ENCODE assay signal across 15 cellular contexts in the genomic region with DNA sequence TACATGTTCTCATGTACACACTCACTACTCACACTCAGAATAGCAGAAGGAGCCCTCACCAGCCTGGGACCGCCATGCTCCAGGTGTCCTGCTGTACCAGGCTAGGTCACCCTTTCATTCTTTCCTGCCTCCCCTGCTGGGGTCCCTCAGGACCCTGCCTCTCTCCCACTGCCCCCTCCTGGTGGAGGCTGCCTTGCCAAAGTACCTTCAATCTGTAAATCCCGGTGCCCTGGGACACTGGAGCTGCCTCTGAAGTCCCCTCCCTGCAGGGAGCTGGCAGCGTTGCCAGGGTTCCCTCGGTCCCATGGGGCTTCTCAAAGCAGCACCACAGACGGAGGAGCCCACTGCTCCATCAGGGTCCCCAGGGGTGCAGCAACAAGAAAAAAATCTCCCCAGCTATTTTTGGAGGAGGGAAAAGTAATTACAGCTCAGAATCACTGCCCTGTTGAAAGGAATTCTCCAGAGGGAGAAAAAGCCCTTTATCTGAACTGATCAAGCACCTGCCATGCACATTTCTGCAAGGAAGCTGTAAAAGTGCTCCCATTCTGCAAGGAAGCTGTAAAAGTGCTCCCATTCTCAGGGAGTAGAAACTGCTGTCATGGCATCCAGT.
DNase-seq lines count a peak whose midpoint lies in the region; ATAC-seq and TF ChIP-seq lines count a peak whose summit lies in the region.
"Had no signal": no experiment of that assay in that cellular context is flagged by ENCODE, and none has a peak within 500 bp of the region (broad histone marks: within the 10 kb centered on the region; RNA-seq: fewer than 3 reads in every experiment).

No MANE protein-coding gene starts in this region.

- TF ChIP-seq CTCF in vagina (IDR thresholded peaks at IDR 0.05) (no peak), GM23338 (conservative IDR thresholded peaks at IDR 0.05; ENCODE audit: low read depth in 2 of 2) (no peak), upper lobe of right lung (IDR thresholded peaks at IDR 0.05) (no peak)

- H3K9me3 Mint-ChIP-seq in activated CD4-positive, alpha-beta T cell treated with anti-CD3 and anti-CD28 coated beads, Interleukin-2, amount 10 ng/mL, durations not matched to agents 24 days and 14 days, result peaks cover 28% of the 10 kb centered on the region
- H3K9me3 Mint-ChIP-seq in GM23338, result peaks cover 95% of the 10 kb centered on the region

- no peak overlapping the region for H3K27ac Mint-ChIP-seq in activated CD4-positive, alpha-beta T cell treated with anti-CD3 and anti-CD28 coated beads, Interleukin-2, amount 10 ng/mL, durations not matched to agents 24 days and 14 days
- no peak overlapping the region for H3K27ac Mint-ChIP-seq in GM23338

- H3K9me2 ChIP-seq in GM23338 (ENCODE audit: insufficient read depth), result no peaks in the 10 kb centered on the region

- ATAC-seq in GM23338 (no peak), GM21723 (IDR thresholded peaks at IDR 0.05; ENCODE audit: unreplicated experiment) (no peak), upper lobe of right lung (no peak)

- H3K36me3 ChIP-seq in vagina (no peaks in the 10 kb centered on the region), GM23338 (ENCODE audit: insufficient read depth) (no peaks in the 10 kb centered on the region), upper lobe of right lung (no peaks in the 10 kb centered on the region)
- H3K36me3 ChIP-seq: SJCRH30 had no signal

- TF ChIP-seq POLR2A in vagina (IDR thresholded peaks at IDR 0.05), result no peak

- H3K9me3 ChIP-seq in vagina (no peaks in the 10 kb centered on the region), upper lobe of right lung (no peaks in the 10 kb centered on the region)
- H3K9me3 ChIP-seq: SJCRH30 had no signal

- H3K4me1 ChIP-seq in vagina (no peaks in the 10 kb centered on the region), GM23338 (ENCODE audit: insufficient read depth) (no peaks in the 10 kb centered on the region), upper lobe of right lung (no peaks in the 10 kb centered on the region)
- H3K4me1 ChIP-seq: Caco-2, SJCRH30 had no signal

- no peak overlapping the region for H3K4me3 Mint-ChIP-seq in activated CD4-positive, alpha-beta T cell treated with anti-CD3 and anti-CD28 coated beads, Interleukin-2, amount 10 ng/mL, durations not matched to agents 24 days and 14 days
- H3K4me3 Mint-ChIP-seq in GM23338, result no peak overlapping the region

- H3K4me1 Mint-ChIP-seq in activated CD4-positive, alpha-beta T cell treated with anti-CD3 and anti-CD28 coated beads, Interleukin-2, amount 10 ng/mL, durations not matched to agents 24 days and 14 days, result no peaks in the 10 kb centered on the region
- H3K4me1 Mint-ChIP-seq in GM23338, result no peaks in the 10 kb centered on the region

- H2AFZ ChIP-seq in GM23338, result no peak overlapping the region

- no peak overlapping the region for H3K4me3 ChIP-seq in vagina
- no peak overlapping the region for H3K4me3 ChIP-seq in GM23338
- H3K4me3 ChIP-seq in upper lobe of right lung, result no peak overlapping the region
- H3K4me3 ChIP-seq: SJCRH30 had no signal

- DNase-seq in activated CD4-positive, alpha-beta T cell treated with anti-CD3 and anti-CD28 coated beads, Interleukin-2, amount 10 ng/mL, durations not matched to agents 24 days and 14 days, result peak; percentile 13
- no peak for DNase-seq in activated CD4-positive, alpha-beta T cell treated with anti-CD3 and anti-CD28 coated beads for 1 hour
- DNase-seq in NCI-H69 (lab: John Stamatoyannopoulos, UW) (peak; percentile 37), mucosa of gallbladder (ENCODE audit: low spot score) (peak; percentile 0), vagina (ENCODE audit: extremely low spot score in 2 of 2) (peak; percentile 52 to 55), GM23338 (ENCODE audit: low spot score) (no peak), upper lobe of right lung (no peak)
- DNase-seq: Caco-2, MV-4-11, NCI-H1417 treated with DMSO at 0.1 percent for 48 hours, NCI-H524 treated with DMSO at 0.1 percent for 48 hours, OCI-M1, RPMI8226, SJCRH30 had no signal

- no peak overlapping the region for H3K4me2 ChIP-seq in GM23338

- H4K20me1 ChIP-seq in GM23338 (replicated peaks; ENCODE audit: insufficient read depth), result no peaks in the 10 kb centered on the region

- peaks cover 18% of the 10 kb centered on the region for H3K36me3 Mint-ChIP-seq in activated CD4-positive, alpha-beta T cell treated with anti-CD3 and anti-CD28 coated beads, Interleukin-2, amount 10 ng/mL, durations not matched to agents 24 days and 14 days (ENCODE audit: low read depth)
- peaks cover 66% of the 10 kb centered on the region for H3K36me3 Mint-ChIP-seq in GM23338 (ENCODE audit: low read depth)

- peaks cover 11% of the 10 kb centered on the region for H3F3A ChIP-seq in GM23338 (replicated peaks; ENCODE audit: low read depth)

- peaks cover 4% of the 10 kb centered on the region for H3K27me3 ChIP-seq in vagina
- H3K27me3 ChIP-seq in GM23338 (ENCODE audit: insufficient read depth), result no peaks in the 10 kb centered on the region
- H3K27me3 ChIP-seq in upper lobe of right lung, result peaks cover 9% of the 10 kb centered on the region
- H3K27me3 ChIP-seq: SJCRH30 had no signal

- intact Hi-C loops in activated CD4-positive, alpha-beta T cell treated with anti-CD3 and anti-CD28 coated beads, Interleukin-2, amount 10 ng/mL, durations not matched to agents 24 days and 14 days (cut with micrococcal nuclease), result no loop called here
- intact Hi-C loops in vagina (cut with DNase I) (no loop called here), upper lobe of right lung (cut with DNase I) (no loop called here)

- no peaks in the 10 kb centered on the region for H3K27me3 Mint-ChIP-seq in activated CD4-positive, alpha-beta T cell treated with anti-CD3 and anti-CD28 coated beads, Interleukin-2, amount 10 ng/mL, durations not matched to agents 24 days and 14 days
- peaks cover 13% of the 10 kb centered on the region for H3K27me3 Mint-ChIP-seq in GM23338 (ENCODE audit: insufficient read depth, low read depth, poor library complexity)

- H3K79me2 ChIP-seq in GM23338 (replicated peaks; ENCODE audit: insufficient read depth), result no peaks in the 10 kb centered on the region

- H3K27ac ChIP-seq in vagina (no peak overlapping the region), GM23338 (ENCODE audit: low read depth) (no peak overlapping the region), upper lobe of right lung (no peak overlapping the region)
- H3K27ac ChIP-seq: SJCRH30 had no signal

TF ChIP-seq in GM23338, 12 proteins besides CTCF, POLR2A, EP300 and RAD21:
- TF ChIP-seq ZNF114 (CRISPR knock-in tag; IDR thresholded peaks at IDR 0.05) (no peak), JUNB (IDR thresholded peaks at IDR 0.05; ENCODE audit: unreplicated experiment) (no peak), ZNF331 (CRISPR knock-in tag; IDR thresholded peaks at IDR 0.05; ENCODE audit: low read depth) (no peak), STAT1 (IDR thresholded peaks at IDR 0.05; ENCODE audit: unreplicated experiment) (no peak)
- TF ChIP-seq, protein P1, sequence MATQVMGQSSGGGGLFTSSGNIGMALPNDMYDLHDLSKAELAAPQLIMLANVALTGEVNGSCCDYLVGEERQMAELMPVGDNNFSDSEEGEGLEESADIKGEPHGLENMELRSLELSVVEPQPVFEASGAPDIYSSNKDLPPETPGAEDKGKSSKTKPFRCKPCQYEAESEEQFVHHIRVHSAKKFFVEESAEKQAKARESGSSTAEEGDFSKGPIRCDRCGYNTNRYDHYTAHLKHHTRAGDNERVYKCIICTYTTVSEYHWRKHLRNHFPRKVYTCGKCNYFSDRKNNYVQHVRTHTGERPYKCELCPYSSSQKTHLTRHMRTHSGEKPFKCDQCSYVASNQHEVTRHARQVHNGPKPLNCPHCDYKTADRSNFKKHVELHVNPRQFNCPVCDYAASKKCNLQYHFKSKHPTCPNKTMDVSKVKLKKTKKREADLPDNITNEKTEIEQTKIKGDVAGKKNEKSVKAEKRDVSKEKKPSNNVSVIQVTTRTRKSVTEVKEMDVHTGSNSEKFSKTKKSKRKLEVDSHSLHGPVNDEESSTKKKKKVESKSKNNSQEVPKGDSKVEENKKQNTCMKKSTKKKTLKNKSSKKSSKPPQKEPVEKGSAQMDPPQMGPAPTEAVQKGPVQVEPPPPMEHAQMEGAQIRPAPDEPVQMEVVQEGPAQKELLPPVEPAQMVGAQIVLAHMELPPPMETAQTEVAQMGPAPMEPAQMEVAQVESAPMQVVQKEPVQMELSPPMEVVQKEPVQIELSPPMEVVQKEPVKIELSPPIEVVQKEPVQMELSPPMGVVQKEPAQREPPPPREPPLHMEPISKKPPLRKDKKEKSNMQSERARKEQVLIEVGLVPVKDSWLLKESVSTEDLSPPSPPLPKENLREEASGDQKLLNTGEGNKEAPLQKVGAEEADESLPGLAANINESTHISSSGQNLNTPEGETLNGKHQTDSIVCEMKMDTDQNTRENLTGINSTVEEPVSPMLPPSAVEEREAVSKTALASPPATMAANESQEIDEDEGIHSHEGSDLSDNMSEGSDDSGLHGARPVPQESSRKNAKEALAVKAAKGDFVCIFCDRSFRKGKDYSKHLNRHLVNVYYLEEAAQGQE (IDR thresholded peaks at IDR 0.05; ENCODE audit: unreplicated experiment), result no peak
- TF ChIP-seq, protein P2, sequence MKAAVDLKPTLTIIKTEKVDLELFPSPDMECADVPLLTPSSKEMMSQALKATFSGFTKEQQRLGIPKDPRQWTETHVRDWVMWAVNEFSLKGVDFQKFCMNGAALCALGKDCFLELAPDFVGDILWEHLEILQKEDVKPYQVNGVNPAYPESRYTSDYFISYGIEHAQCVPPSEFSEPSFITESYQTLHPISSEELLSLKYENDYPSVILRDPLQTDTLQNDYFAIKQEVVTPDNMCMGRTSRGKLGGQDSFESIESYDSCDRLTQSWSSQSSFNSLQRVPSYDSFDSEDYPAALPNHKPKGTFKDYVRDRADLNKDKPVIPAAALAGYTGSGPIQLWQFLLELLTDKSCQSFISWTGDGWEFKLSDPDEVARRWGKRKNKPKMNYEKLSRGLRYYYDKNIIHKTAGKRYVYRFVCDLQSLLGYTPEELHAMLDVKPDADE (IDR thresholded peaks at IDR 0.05), result no peak
TF ChIP-seq in GM23338: peak in this region for 0.

Comparison
In these comparisons a context has a peak if more than half of its experiments do, and no peak if none do; other contexts are left out.
1. DNase-seq: peak in activated CD4-positive, alpha-beta T cell treated with anti-CD3 and anti-CD28 coated beads, Interleukin-2, amount 10 ng/mL, durations not matched to agents 24 days and 14 days (single experiment), NCI-H69 (single experiment), mucosa of gallbladder (single experiment) and vagina (2 of 2); none in activated CD4-positive, alpha-beta T cell treated with anti-CD3 and anti-CD28 coated beads for 1 hour (single experiment), GM23338 (single experiment) and upper lobe of right lung (single experiment).